12 cellular contexts compared by ENCODE assay signal in genomic region chr14:102799684-102800562, GRCh38. TPM values are rescaled to one million over a fixed set of nuclear protein-coding genes. Genes with fewer than 3 reads are reported as not detected.
DNase-seq lines count a peak whose midpoint lies in the region; ATAC-seq and TF ChIP-seq lines count a peak whose summit lies in the region.
"Had no signal": no experiment of that assay in that cellular context is flagged by ENCODE, and none has a peak within 500 bp of the region (broad histone marks: within the 10 kb centered on the region; RNA-seq: fewer than 3 reads in every experiment).

No MANE protein-coding gene starts in this region.

- intact Hi-C loops in heart left ventricle (cut with DNase I) = no loop called here

- H3K9me3 ChIP-seq in BLaER1 treated with 17β-estradiol and CSF1 and Interleukin-3, amounts not matched to agents 10 nM and 100 nM (replicated peaks in 1 of 11) = 0 out of 22 replicates have a peak, but pooled peaks cover 0 to 9% (median 0%) of the 10 kb centered on the region in 11 experiments
- H3K9me3 ChIP-seq in heart left ventricle = no peaks in the 10 kb centered on the region

- DNase-seq in HFF-Myc (ENCODE audit: extremely low read depth, low read depth) = peak; percentile 70
- DNase-seq in astrocyte of the hippocampus (ENCODE audit: low read depth, low spot score) = peak; percentile 95
- peak; percentile 84 for DNase-seq in myocyte (ENCODE audit: low read depth)
- DNase-seq in heart left ventricle = no peak
- no peak for DNase-seq in cortex of kidney (lab: John Stamatoyannopoulos, UW)
- DNase-seq in NCI-H1930 (lab: John Stamatoyannopoulos, UW) = no peak
- no peak for DNase-seq in NCI-H1417 treated with DMSO at 0.1 percent for 48 hours (lab: John Stamatoyannopoulos, UW)
- DNase-seq: NCI-H2029 treated with DMSO at 0.1 percent for 48 hours; stimulated activated CD4-positive, alpha-beta T cell treated with anti-CD3 and anti-CD28 coated beads, Interleukin-1b, Interleukin-23, amount 100 ng/mL, for 48 hours; substantia nigra had no signal

- H4K20me1 ChIP-seq in BLaER1 treated with 17β-estradiol and CSF1 and Interleukin-3, amounts not matched to agents 10 nM and 100 nM = peaks cover 42 to 96% (median 84%) of the 10 kb centered on the region in 11 experiments; a peak in 20 of 22 replicates

- no peak overlapping the region for H3K4me3 ChIP-seq in BLaER1 treated with 17β-estradiol and CSF1 and Interleukin-3, amounts not matched to agents 10 nM and 100 nM
- H3K4me3 ChIP-seq in HFF-Myc (replicated peaks; ENCODE audit: low read depth, low read length) (no peak overlapping the region), heart left ventricle (no peak overlapping the region)
- H3K4me3 ChIP-seq: coronary artery had no signal

- peak overlapping the region in 6 of 11 experiments; percentile 3 to 38 (median 24); a peak in 9 of 22 replicates for H3K4me2 ChIP-seq in BLaER1 treated with 17β-estradiol and CSF1 and Interleukin-3, amounts not matched to agents 10 nM and 100 nM

- ATAC-seq in heart left ventricle = no peak

- H3K4me1 ChIP-seq in BLaER1 treated with 17β-estradiol and CSF1 and Interleukin-3, amounts not matched to agents 10 nM and 100 nM = peaks cover 18 to 50% (median 37%) of the 10 kb centered on the region in 10 experiments
- peaks cover 0 to 11% (median under 1%) of the 10 kb centered on the region in 12 donors for H3K4me1 ChIP-seq in heart left ventricle

- H3K9ac ChIP-seq in BLaER1 treated with 17β-estradiol and CSF1 and Interleukin-3, amounts not matched to agents 10 nM and 100 nM = no peak overlapping the region

- TF ChIP-seq POLR2A in heart left ventricle (IDR thresholded peaks at IDR 0.05) = no peak

- H3K27ac ChIP-seq in BLaER1 treated with 17β-estradiol and CSF1 and Interleukin-3, amounts not matched to agents 10 nM and 100 nM = no peak overlapping the region
- no peak overlapping the region for H3K27ac ChIP-seq in heart left ventricle
- H3K27ac ChIP-seq: coronary artery had no signal

- peaks cover 0 to 30% (median 5%) of the 10 kb centered on the region in 11 experiments; a peak in 9 of 22 replicates for H3K36me3 ChIP-seq in BLaER1 treated with 17β-estradiol and CSF1 and Interleukin-3, amounts not matched to agents 10 nM and 100 nM
- H3K36me3 ChIP-seq in heart left ventricle = peaks cover 0 to 8% (median 0%) of the 10 kb centered on the region in 9 donors

- WGBS in heart left ventricle, 4 donors = 80 to 89% (median 87%) methylated on average over 8 of the region's 8 CpGs

- TF ChIP-seq CTCF in HFF-Myc (IDR thresholded peaks at IDR 0.05; ENCODE audit: low read depth, low read length, missing control alignments) (no peak), heart left ventricle (IDR thresholded peaks at IDR 0.05) (no peak)

- no peaks in the 10 kb centered on the region for H3K27me3 ChIP-seq in BLaER1 treated with 17β-estradiol and CSF1 and Interleukin-3, amounts not matched to agents 10 nM and 100 nM
- H3K27me3 ChIP-seq in heart left ventricle = no peaks in the 10 kb centered on the region

RNA-seq across cellular contexts. Expression of gene TRAF3, which starts 22.7 kb away (rescaled TPM):
- total RNA-seq in myocyte (11.8 and 13.9 TPM in 2 replicates), heart left ventricle (10 to 100 TPM in 6 of 9 donors, 1 to 10 TPM in 3; 8.0 to 20.6 (median 11.0) TPM)
- polyA plus RNA-seq in myocyte (2012) = 10.8 TPM
- 1 to 10 TPM; 1.6 to 6.3 TPM for polyA plus RNA-seq in heart left ventricle

Comparison
In these comparisons a context has a peak if more than half of its experiments do, and no peak if none do; other contexts are left out.
1. DNase-seq: peak in HFF-Myc (single experiment), astrocyte of the hippocampus (single experiment) and myocyte (single experiment); none in heart left ventricle (0 of 5), cortex of kidney (single experiment), NCI-H1930 (0 of 2) and NCI-H1417 treated with DMSO at 0.1 percent for 48 hours (single experiment).